Comparison of ENCODE assay signal across 18 cellular contexts in the genomic region with DNA sequence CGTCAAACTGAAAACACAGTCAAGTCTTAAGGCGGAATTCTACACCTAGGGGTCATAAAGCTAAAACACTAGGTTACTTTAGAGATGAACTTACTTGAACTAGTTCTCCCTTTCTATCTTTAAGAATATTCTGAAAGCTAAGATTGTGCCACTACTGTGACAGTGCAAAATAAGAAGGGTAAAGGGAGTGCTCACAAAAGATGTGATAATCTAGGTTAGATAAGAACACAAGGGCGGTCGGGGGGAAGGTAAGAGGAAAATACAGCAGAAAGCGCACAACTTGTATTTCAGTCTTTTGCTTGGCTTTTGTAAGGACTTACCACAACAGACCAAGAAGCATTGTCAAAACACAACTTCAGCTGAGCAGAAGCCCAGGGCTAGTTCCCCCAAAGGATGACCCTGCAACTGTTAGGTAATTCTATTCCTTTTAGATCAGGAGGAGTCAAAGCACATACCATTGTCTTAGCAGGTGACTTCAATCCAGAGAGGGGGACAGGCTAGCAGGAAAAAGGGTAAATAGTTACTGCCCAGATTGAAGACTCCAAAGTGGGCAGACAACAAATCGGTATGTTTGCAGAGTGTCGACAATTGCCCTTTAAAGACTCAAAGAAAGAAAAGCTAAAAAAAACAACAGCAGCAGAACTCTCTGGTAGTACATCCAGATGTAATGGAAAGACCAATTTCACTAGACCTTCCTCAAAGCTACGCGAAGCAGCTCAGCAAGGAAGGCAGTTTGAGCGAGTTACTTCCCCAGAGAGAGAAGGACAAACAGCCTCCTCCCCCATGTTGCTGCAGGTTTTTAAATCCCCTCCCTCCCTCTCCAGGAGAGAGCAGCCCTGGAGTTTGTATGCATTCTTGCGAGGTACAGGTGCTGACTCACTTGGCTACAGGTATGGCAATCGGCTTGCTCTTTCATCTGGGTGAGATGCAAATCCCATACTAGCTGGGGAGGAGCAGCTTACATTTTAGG. TPM values are rescaled to one million over a fixed set of nuclear protein-coding genes. Genes with fewer than 3 reads are reported as not detected.
DNase-seq lines count a peak whose midpoint lies in the region; ATAC-seq and TF ChIP-seq lines count a peak whose summit lies in the region.
"Had no signal": no experiment of that assay in that cellular context is flagged by ENCODE, and none has a peak within 500 bp of the region (broad histone marks: within the 10 kb centered on the region; RNA-seq: fewer than 3 reads in every experiment).

No MANE protein-coding gene starts in this region.

- no peaks in the 10 kb centered on the region for H3K9me3 ChIP-seq in neural progenitor cell (ENCODE audit: low read depth)

- TF ChIP-seq CTCF in neural progenitor cell (IDR thresholded peaks at IDR 0.05), result no peak

- peak overlapping the region; percentile 54 for H3K4me2 ChIP-seq in neural progenitor cell
- H3K4me2 ChIP-seq: KMS-11 had no signal

- peak overlapping the region; percentile 45 for H2AFZ ChIP-seq in neural progenitor cell (replicated peaks)

- H3K4me1 Mint-ChIP-seq in T-cell, result peaks cover 90 to 92% (median 91%) of the 10 kb centered on the region in 3 donors
- peaks cover 20% of the 10 kb centered on the region for H3K4me1 Mint-ChIP-seq in neural progenitor cell

- H3F3A ChIP-seq in neural progenitor cell (ENCODE audit: low read depth), result peaks cover 37% of the 10 kb centered on the region

- H3K27ac Mint-ChIP-seq in T-cell, result peak overlapping the region; percentile 75 to 80
- no peak overlapping the region for H3K27ac Mint-ChIP-seq in neural progenitor cell
- H3K27ac Mint-ChIP-seq: activated T-helper 2 cell treated with anti-CD3 and anti-CD28 coated beads, Interferon-gamma antibody, Interleukin-2, Interleukin-4, amounts not matched to agents 10 μg/mL and 5 μg/mL and 100 μg/mL, durations not matched to agents 14 hours and 24 hours and 36 hours had no signal

- no peak overlapping the region for H3K4me3 ChIP-seq in neural progenitor cell
- H3K4me3 ChIP-seq: transverse colon had no signal

- ATAC-seq in T-cell (replicated peaks in 1 of 4) (peak in 1 of 4 experiments; percentile 11), GM18861 (IDR thresholded peaks at IDR 0.05; ENCODE audit: unreplicated experiment) (no peak), HG03354 (IDR thresholded peaks at IDR 0.05; ENCODE audit: poor library complexity, severe bottlenecking, unreplicated experiment) (no peak)
- ATAC-seq: left cardiac atrium had no signal

- CTCF ChIA-PET in T-cell (lab: Charles Lee), result interaction anchor here in 1 of 2 donors (0.6 to 1.1 kb wide), 3 partner anchors 52 to 141 kb away, joined by 3 read pairs; no protein-coding TSS in a partner anchor

- peaks cover 86% of the 10 kb centered on the region for H3K36me3 Mint-ChIP-seq in T-cell
- no peaks in the 10 kb centered on the region for H3K36me3 Mint-ChIP-seq in neural progenitor cell

- H3K4me3 Mint-ChIP-seq in T-cell (peak overlapping the region in 2 of 3 donors; percentile 8 to 30), neural progenitor cell (no peak overlapping the region)

- no peak overlapping the region for H3K9ac ChIP-seq in neural progenitor cell
- H3K9ac ChIP-seq: BLaER1 treated with 17β-estradiol and CSF1 and Interleukin-3, amounts not matched to agents 10 nM and 100 nM; KMS-11 had no signal

- H3K36me3 ChIP-seq in neural progenitor cell, result no peaks in the 10 kb centered on the region
- H3K36me3 ChIP-seq: brain microvascular endothelial cell, transverse colon had no signal

- H3K27me3 Mint-ChIP-seq in T-cell, result no peaks in the 10 kb centered on the region
- H3K27me3 Mint-ChIP-seq in neural progenitor cell (ENCODE audit: insufficient read depth, low read depth), result peaks cover 4% of the 10 kb centered on the region

- peak; percentile 83 for DNase-seq in ELF-1 (ENCODE audit: low read depth, low spot score)
- no peak for DNase-seq in T-cell
- DNase-seq in iPS DF 4.7 (ENCODE audit: extremely low read depth, low spot score), result peak; percentile 84
- peak; percentile 20 for DNase-seq in neural progenitor cell (ENCODE audit: low spot score)
- DNase-seq in Ammon's horn (ENCODE audit: low spot score), result no peak
- DNase-seq: activated CD4-positive, alpha-beta T cell treated with anti-CD3 and anti-CD28 coated beads for 1 hour; brain microvascular endothelial cell; left cardiac atrium; NCI-H1436 treated with DMSO at 0.1 percent for 48 hours; NCI-H446; SW 1271; transverse colon had no signal

- no peaks in the 10 kb centered on the region for H3K27me3 ChIP-seq in neural progenitor cell
- H3K27me3 ChIP-seq: BLaER1 treated with 17β-estradiol and CSF1 and Interleukin-3, amounts not matched to agents 10 nM and 100 nM; brain microvascular endothelial cell; transverse colon had no signal

- no peak overlapping the region for H3K27ac ChIP-seq in neural progenitor cell
- H3K27ac ChIP-seq: brain microvascular endothelial cell, KMS-11, transverse colon had no signal

- H4K20me1 ChIP-seq in neural progenitor cell (ENCODE audit: low read depth), result peaks cover 4% of the 10 kb centered on the region

- H3K9me3 Mint-ChIP-seq in T-cell (peaks cover 0 to 6% (median 2%) of the 10 kb centered on the region in 3 donors), neural progenitor cell (peaks cover 12% of the 10 kb centered on the region)

- peaks cover 44% of the 10 kb centered on the region for H3K4me1 ChIP-seq in neural progenitor cell
- H3K4me1 ChIP-seq: transverse colon had no signal

- H3K79me2 ChIP-seq in neural progenitor cell (ENCODE audit: low read depth), result no peaks in the 10 kb centered on the region

- POLR2A ChIA-PET in T-cell (lab: Charles Lee), result interaction anchor here (1.0 to 1.5 kb wide), 2 partner anchors 10 to 12 kb away, joined by 3 to 4 read pairs; no protein-coding TSS in a partner anchor

RNA-seq across cellular contexts. Expression of a gene that starts 59.0 kb away (rescaled TPM):
- total RNA-seq in T-cell (100 to 1,000 TPM; 381 to 480 (median 441) TPM), neural progenitor cell (ENCODE audit: low replicate concordance) (0.26 and 1.1 TPM in 2 replicates)
- total RNA-seq: G401 had no signal

Comparison
In these comparisons a context has a peak if more than half of its experiments do, and no peak if none do; other contexts are left out.
1. DNase-seq: peak in ELF-1 (single experiment), iPS DF 4.7 (single experiment) and neural progenitor cell (single experiment); none in T-cell (0 of 34) and Ammon's horn (single experiment).
2. RNA of a gene that starts 59.0 kb away (total RNA-seq): 381 to 480 TPM in T-cell; 0.26 to 1.1 TPM in neural progenitor cell; every median in the first group is over 100 times any median in the second.